24 cellular contexts compared by ENCODE assay signal in genomic region chr16:47631131-47631530, GRCh38.
DNase-seq lines count a peak whose midpoint lies in the region; ATAC-seq, FAIRE-seq and TF ChIP-seq lines count a peak whose summit lies in the region.
"Had no signal": no experiment of that assay in that cellular context is flagged by ENCODE, and none has a peak within 500 bp of the region (broad histone marks: within the 10 kb centered on the region; RNA-seq: fewer than 3 reads in every experiment).

No MANE protein-coding gene starts in this region.

- DNase-seq in HepG2 (ENCODE audit: low spot score) (no peak), right lobe of liver (no peak), K562 (ENCODE audit: extremely low read depth in 1 of 4, low spot score in 3 of 4) (no peak), nephron progenitor cell (no peak)
- DNase-seq in stimulated activated CD4-positive, alpha-beta T cell treated with anti-CD3 and anti-CD28 coated beads, Interleukin-4, amount 100 ng/mL, for 4 hours, result no peak
- DNase-seq: AML-193; CD4-positive, alpha-beta T cell; CD8-positive, alpha-beta T cell; DMS 273 treated with DMSO at 0.1 percent for 48 hours; DMS153; DMS53; DMS79; DND-41; EL; GDM1 had no signal

- H3K4me1 ChIP-seq in HepG2 (ENCODE audit: insufficient read depth, low read length), result peaks cover 26% of the 10 kb centered on the region
- no peaks in the 10 kb centered on the region for H3K4me1 ChIP-seq in right lobe of liver
- peaks cover 7 to 12% of the 10 kb centered on the region in 2 experiments; a peak in 4 of 5 replicates for H3K4me1 ChIP-seq in K562 (replicated peaks in 1 of 2; ENCODE audit: control insufficient read depth in 2 of 2, insufficient read depth in 2 of 2, low read length in 2 of 2)

- ATAC-seq in HepG2, result no peak
- no peak for ATAC-seq in right lobe of liver
- no peak for ATAC-seq in K562
- ATAC-seq in HG03135 (IDR thresholded peaks at IDR 0.05; ENCODE audit: unreplicated experiment), result no peak
- ATAC-seq: A549; CD8-positive, alpha-beta T cell; GM12878 had no signal

- H3K9me3 Mint-ChIP-seq in nephron progenitor cell, result peaks cover 10% of the 10 kb centered on the region

- H2AFZ ChIP-seq in HepG2 (ENCODE audit: low read length) (no peak overlapping the region), K562 (ENCODE audit: low read depth, low read length) (no peak overlapping the region)

- H4K20me1 ChIP-seq in HepG2 (ENCODE audit: insufficient read depth, low read length) (no peaks in the 10 kb centered on the region), K562 (replicated peaks; ENCODE audit: control insufficient read depth, insufficient read depth, low read length) (no peaks in the 10 kb centered on the region)
- H4K20me1 ChIP-seq: BLaER1 treated with 17β-estradiol and CSF1 and Interleukin-3, amounts not matched to agents 10 nM and 100 nM had no signal

- 98% methylated on average over 5 of the region's 5 CpGs for WGBS in HepG2 (ENCODE audit: low lambda C conversion rate)
- WGBS in right lobe of liver (ENCODE audit: insufficient coverage, low coverage, low lambda C conversion rate, missing lambda C conversion rate), result 92% methylated on average over 4 of the region's 5 CpGs
- 93% methylated on average over 5 of the region's 5 CpGs for WGBS in K562 (ENCODE audit: insufficient coverage, low coverage, missing lambda C conversion rate)

- intact Hi-C loops in HepG2 (cut with micrococcal nuclease; ENCODE audit: unreplicated experiment) (no loop called here), right lobe of liver (cut with DNase I) (no loop called here), K562 (cut with micrococcal nuclease) (no loop called here)

- H3K4me1 Mint-ChIP-seq in nephron progenitor cell, result no peaks in the 10 kb centered on the region
- H3K4me1 Mint-ChIP-seq: B cell had no signal

- H3K4me2 ChIP-seq in HepG2 (ENCODE audit: low read depth, low read length) (no peak overlapping the region), K562 (ENCODE audit: insufficient read depth, low read length) (no peak overlapping the region)
- H3K4me2 ChIP-seq: A549; BLaER1 treated with 17β-estradiol and CSF1 and Interleukin-3, amounts not matched to agents 10 nM and 100 nM had no signal

- no peaks in the 10 kb centered on the region for H3K27me3 Mint-ChIP-seq in nephron progenitor cell (ENCODE audit: low read depth, poor library complexity)
- H3K27me3 Mint-ChIP-seq: B cell; CD4-positive, alpha-beta T cell had no signal

- TF ChIP-seq EP300 in HepG2 (IDR thresholded peaks at IDR 0.05; ENCODE audit: low read depth in 2 of 2, low read length in 2 of 2), result no peak
- no peak for TF ChIP-seq EP300 in HepG2 (CRISPR knock-in tag; IDR thresholded peaks at IDR 0.05; ENCODE audit: borderline replicate concordance)
- TF ChIP-seq EP300 in K562 (IDR thresholded peaks at IDR 0.05; ENCODE audit: low read length), result no peak

- in situ Hi-C loops in HepG2 (cut with HindIII; ENCODE audit: extremely low pct_ligation_motif_present, low pct_unique_long_range_greater_than_20kb) (no loop called here), K562 (cut with MboI) (no loop called here)

- POLR2A ChIA-PET in HepG2 (lab: Yijun Ruan, JAX) (interaction anchor here (1.1 kb wide), 1 partner anchor 28 kb away, joined by 3 read pairs; no protein-coding TSS in a partner anchor), K562 (lab: Yijun Ruan, JAX) (interaction anchor here (0.6 kb wide), 1 partner anchor 982 kb away, joined by 4 read pairs; no protein-coding TSS in a partner anchor)

- H3K4me3 Mint-ChIP-seq in nephron progenitor cell, result no peak overlapping the region
- H3K4me3 Mint-ChIP-seq: B cell; CD4-positive, alpha-beta T cell; CD8-positive, alpha-beta T cell had no signal

- peaks cover 2 to 15% of the 10 kb centered on the region in 2 experiments; a peak in 2 of 5 replicates for H3K36me3 ChIP-seq in HepG2 (replicated peaks in 1 of 2; ENCODE audit: control insufficient read depth in 1 of 2, insufficient read depth in 2 of 2, low read length in 2 of 2)
- no peaks in the 10 kb centered on the region for H3K36me3 ChIP-seq in right lobe of liver
- peaks cover 33% of the 10 kb centered on the region for H3K36me3 ChIP-seq in K562 (ENCODE audit: control insufficient read depth, insufficient read depth, low read length)

- no peaks in the 10 kb centered on the region for H3K9me1 ChIP-seq in K562 (ENCODE audit: control insufficient read depth, insufficient read depth, low read length)

- CTCF ChIA-PET in HepG2 (lab: Yijun Ruan, JAX; ENCODE audit: low intra/inter-chr PET ratio, low total read pairs), result no interaction called here
- CTCF ChIA-PET in K562 (lab: Yijun Ruan, JAX; ENCODE audit: low intra/inter-chr PET ratio), result no interaction called here

- FAIRE-seq in HepG2 (lab: Jason Lieb, UNC), result no peak
- no peak for FAIRE-seq in K562 (lab: Jason Lieb, UNC)
- FAIRE-seq: A549, GM12878, GM12892, GM18507 had no signal

- 0 out of 2 replicates have a peak, but pooled peaks cover 6% of the 10 kb centered on the region for H3K9me3 ChIP-seq in HepG2 (ENCODE audit: low read length)
- H3K9me3 ChIP-seq in right lobe of liver, result no peaks in the 10 kb centered on the region
- no peaks in the 10 kb centered on the region for H3K9me3 ChIP-seq in K562 (replicated peaks; ENCODE audit: control insufficient read depth, insufficient read depth, low read depth, low read length)
- H3K9me3 ChIP-seq: A549 had no signal

- H3K27ac Mint-ChIP-seq in nephron progenitor cell, result peak overlapping the region; percentile 22
- H3K27ac Mint-ChIP-seq: B cell; CD4-positive, alpha-beta T cell had no signal

- H3K9ac ChIP-seq in HepG2 (ENCODE audit: insufficient read depth, low read depth, low read length), result no peak overlapping the region
- no peak overlapping the region for H3K9ac ChIP-seq in K562 (ENCODE audit: insufficient read depth in 1 of 2, low read depth in 2 of 2, low read length in 2 of 2)
- H3K9ac ChIP-seq: BLaER1 treated with 17β-estradiol and CSF1 and Interleukin-3, amounts not matched to agents 10 nM and 100 nM had no signal

- peaks cover 31% of the 10 kb centered on the region for H3K36me3 Mint-ChIP-seq in nephron progenitor cell (ENCODE audit: low read depth)

- TF ChIP-seq POLR2A in HepG2 (IDR thresholded peaks at IDR 0.05; ENCODE audit: insufficient read depth in 1 of 2, low read depth in 2 of 2, low read length in 2 of 2) (no peak), right lobe of liver (IDR thresholded peaks at IDR 0.05) (no peak), K562 (conservative IDR thresholded peaks at IDR 0.05) (no peak)

- BruUV-seq in HepG2 (replicated peaks; lab: Mats Ljungman, UMichigan) (no TSS peak), K562 (replicated peaks; lab: Mats Ljungman, UMichigan) (no TSS peak)

- H3K4me3 ChIP-seq in HepG2 (replicated peaks in 1 of 3; ENCODE audit: insufficient read depth in 1 of 3, low read depth in 2 of 3, low read length in 3 of 3) (no peak overlapping the region), right lobe of liver (no peak overlapping the region), K562 (no peak overlapping the region)
- H3K4me3 ChIP-seq: A549; BLaER1 treated with 17β-estradiol and CSF1 and Interleukin-3, amounts not matched to agents 10 nM and 100 nM; GM12878 had no signal

- H3K27me3 ChIP-seq in HepG2 (ENCODE audit: control insufficient read depth in 1 of 2, insufficient read depth in 2 of 2, low read length in 2 of 2), result no peaks in the 10 kb centered on the region
- H3K27me3 ChIP-seq in right lobe of liver, result no peaks in the 10 kb centered on the region
- no peaks in the 10 kb centered on the region for H3K27me3 ChIP-seq in K562 (ENCODE audit: control insufficient read depth in 2 of 2, insufficient read depth in 2 of 2, low read length in 2 of 2)
- H3K27me3 ChIP-seq: BLaER1 treated with 17β-estradiol and CSF1 and Interleukin-3, amounts not matched to agents 10 nM and 100 nM had no signal

- H3K79me2 ChIP-seq in HepG2 (ENCODE audit: insufficient read depth, low read length) (no peaks in the 10 kb centered on the region), K562 (ENCODE audit: control insufficient read depth, insufficient read depth, low read length) (peaks cover 17% of the 10 kb centered on the region)

- TF ChIP-seq RAD21 in HepG2 (CRISPR knock-in tag; IDR thresholded peaks at IDR 0.05) (no peak), K562 (CRISPR knock-in tag; conservative IDR thresholded peaks at IDR 0.05 in 1 of 2, IDR thresholded peaks at IDR 0.05 in 1 of 2) (no peak)

- H3K27ac ChIP-seq in HepG2 (ENCODE audit: extremely low read length, insufficient read depth, low read length), result no peak overlapping the region
- H3K27ac ChIP-seq in right lobe of liver, result no peak overlapping the region
- no peak overlapping the region for H3K27ac ChIP-seq in K562 (ENCODE audit: extremely low read depth, low read depth, low read length)
- H3K27ac ChIP-seq: 22Rv1; A549; BLaER1 treated with 17β-estradiol and CSF1 and Interleukin-3, amounts not matched to agents 10 nM and 100 nM; C4-2B had no signal

- TF ChIP-seq CTCF in HepG2 (CRISPR knock-in tag; IDR thresholded peaks at IDR 0.05), result no peak
- no peak for TF ChIP-seq CTCF in right lobe of liver (IDR thresholded peaks at IDR 0.05)
- no peak for TF ChIP-seq CTCF in K562 (IDR thresholded peaks at IDR 0.05 in 2 of 3, conservative IDR thresholded peaks at IDR 0.05 in 1 of 3; ENCODE audit: insufficient read depth in 2 of 3, low read depth in 1 of 3, low read length in 3 of 3)
- no peak for TF ChIP-seq CTCF in nephron progenitor cell (IDR thresholded peaks at IDR 0.05)

TF ChIP-seq in HepG2, 621 proteins besides CTCF, POLR2A, EP300 and RAD21:
- TF ChIP-seq ZNF580 (CRISPR knock-in tag; IDR thresholded peaks at IDR 0.05; ENCODE audit: borderline replicate concordance, low read depth) (no peak), ZNF629 (CRISPR knock-in tag; conservative IDR thresholded peaks at IDR 0.05) (peak; percentile 71)
TF ChIP-seq in HepG2: peak in this region for 1.

TF ChIP-seq in K562, 482 proteins besides CTCF, POLR2A, EP300 and RAD21:
- TF ChIP-seq RBM25 (IDR thresholded peaks at IDR 0.05; ENCODE audit: low read depth, low read length, severe bottlenecking), result peak; percentile 51
- no peak for TF ChIP-seq ETV5 (CRISPR knock-in tag; IDR thresholded peaks at IDR 0.05; ENCODE audit: low read depth)
